8 cellular contexts compared by ENCODE assay signal in the genomic region with DNA sequence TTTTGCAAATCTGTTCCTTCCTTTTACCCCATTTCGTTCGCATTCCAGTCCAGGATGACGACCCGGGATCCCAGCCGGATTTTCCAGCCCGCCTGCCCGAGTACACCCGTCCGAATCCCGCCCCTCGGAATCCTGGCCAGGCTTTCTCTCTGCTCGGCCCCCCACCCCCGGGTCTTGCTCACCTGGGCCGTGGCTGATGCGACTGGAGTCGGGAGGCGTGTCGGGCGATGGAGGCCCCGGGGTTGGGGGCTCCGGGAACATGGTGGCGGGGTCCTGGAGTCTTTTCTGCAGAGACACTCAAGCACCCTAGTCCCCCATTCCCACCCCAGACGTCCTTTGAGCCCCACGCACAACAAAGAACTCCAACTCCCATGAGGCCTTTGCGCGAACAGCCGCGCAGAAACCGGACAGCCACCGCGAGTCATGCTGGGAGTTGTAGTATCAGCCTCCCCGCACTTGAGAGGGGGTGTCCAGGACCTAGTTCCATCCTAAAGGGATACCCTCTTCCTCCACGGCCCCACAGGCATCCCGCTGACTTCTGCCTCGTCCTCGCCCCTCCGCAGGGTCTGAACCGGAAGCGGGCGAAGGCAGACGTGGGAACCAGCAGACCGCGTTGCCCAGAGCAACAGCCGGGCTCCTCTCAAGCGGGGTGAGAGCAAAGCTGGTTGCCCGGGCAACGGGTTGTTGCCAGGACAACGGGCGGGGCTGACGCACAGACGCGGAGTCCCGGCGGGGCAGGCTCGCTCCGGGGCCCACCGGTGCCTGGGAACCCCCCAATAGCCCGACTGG. TPM values are rescaled to one million over a fixed set of nuclear protein-coding genes. Genes with fewer than 3 reads are reported as not detected.
DNase-seq lines count a peak whose midpoint lies in the region; ATAC-seq and TF ChIP-seq lines count a peak whose summit lies in the region.

No MANE protein-coding gene starts in this region.

- H3K4me1 Mint-ChIP-seq in activated CD4-positive, alpha-beta memory T cell treated with anti-CD3 and anti-CD28 coated beads for 36 hours (ENCODE audit: low read depth) = peaks cover 18% of the 10 kb centered on the region

- H3K79me1 ChIP-seq in mesenchymal stem cell (replicated peaks; ENCODE audit: low read length, poor library complexity, severe bottlenecking) = no peaks in the 10 kb centered on the region

- H3K4me2 ChIP-seq in mesenchymal stem cell (ENCODE audit: low read length, poor library complexity, severe bottlenecking) = peak overlapping the region; percentile 81

- no peaks in the 10 kb centered on the region for H3K9me3 ChIP-seq in mesenchymal stem cell (ENCODE audit: control insufficient read depth, low read length)

- intact Hi-C loops in activated CD4-positive, alpha-beta memory T cell treated with anti-CD3 and anti-CD28 coated beads for 36 hours (cut with micrococcal nuclease) = loop anchor here (10.0 kb wide), 1 partner anchor 76 kb away; the partner anchor contains the start of gene PPP6R1
- intact Hi-C loops in dorsolateral prefrontal cortex (cut with DNase I) = loop anchor here (1.0 to 5.0 kb wide), 2 partner anchors 37 to 38 kb away; no protein-coding TSS in a partner anchor

- POLR2A ChIA-PET in activated CD4-positive, alpha-beta memory T cell treated with anti-CD3 and anti-CD28 coated beads for 36 hours (lab: Charles Lee) = no interaction called here

- peak overlapping the region; percentile 51 for H3K4me3 Mint-ChIP-seq in activated CD4-positive, alpha-beta memory T cell treated with anti-CD3 and anti-CD28 coated beads for 36 hours

- H3K4me3 ChIP-seq in dorsolateral prefrontal cortex (peak overlapping the region; percentile 49 to 81 (median 68)), mesenchymal stem cell (ENCODE audit: insufficient read depth in 1 of 2, low read depth in 1 of 2, low read length in 2 of 2) (peak overlapping the region; percentile 41 to 68)

- H3K4me1 ChIP-seq in mesenchymal stem cell (ENCODE audit: control insufficient read depth, insufficient read depth, low read depth, low read length) = peaks cover 16% of the 10 kb centered on the region

- H3K36me3 Mint-ChIP-seq in activated CD4-positive, alpha-beta memory T cell treated with anti-CD3 and anti-CD28 coated beads for 36 hours = no peaks in the 10 kb centered on the region

- H4K91ac ChIP-seq in mesenchymal stem cell (ENCODE audit: low read length) = no peak overlapping the region

- H3K23ac ChIP-seq in mesenchymal stem cell (ENCODE audit: low read length in 2 of 2) = no peak overlapping the region

- H3K27me3 ChIP-seq in dorsolateral prefrontal cortex (peaks cover 0 to 60% (median 23%) of the 10 kb centered on the region in 45 donors), mesenchymal stem cell (ENCODE audit: control insufficient read depth in 1 of 2, insufficient read depth in 1 of 2, low read length in 2 of 2) (peaks cover 6 to 87% of the 10 kb centered on the region in 2 experiments)

- WGBS in mesenchymal stem cell = 6% methylated on average over 53 of the region's 58 CpGs

- no peak overlapping the region for H2BK12ac ChIP-seq in mesenchymal stem cell (ENCODE audit: low read length in 2 of 2)

- peaks cover 0 to 14% of the 10 kb centered on the region in 2 experiments for H3K36me3 ChIP-seq in mesenchymal stem cell (ENCODE audit: control insufficient read depth in 1 of 2, insufficient read depth in 2 of 2, low read depth in 1 of 2, low read length in 2 of 2)

- H3K27me3 Mint-ChIP-seq in activated CD4-positive, alpha-beta memory T cell treated with anti-CD3 and anti-CD28 coated beads for 36 hours = peaks cover 59% of the 10 kb centered on the region

- no peak overlapping the region for H2BK5ac ChIP-seq in mesenchymal stem cell (ENCODE audit: low read depth, low read length, poor library complexity, severe bottlenecking)

- no peak overlapping the region for H3K4ac ChIP-seq in mesenchymal stem cell (ENCODE audit: low read depth in 1 of 2, low read length in 2 of 2)

- CTCF ChIA-PET in activated CD4-positive, alpha-beta memory T cell treated with anti-CD3 and anti-CD28 coated beads for 36 hours (lab: Charles Lee) = interaction anchor here (0.9 kb wide), 1 partner anchor 289 kb away, joined by 3 read pairs; no protein-coding TSS in a partner anchor

- peak overlapping the region; percentile 60 for H3K9ac ChIP-seq in mesenchymal stem cell (ENCODE audit: low read length)

- no peak overlapping the region for H2BK120ac ChIP-seq in mesenchymal stem cell (ENCODE audit: low read depth, low read length)

- ATAC-seq in GM18868 (IDR thresholded peaks at IDR 0.05; ENCODE audit: unreplicated experiment) (peak; percentile 86), HG03196 (IDR thresholded peaks at IDR 0.05; ENCODE audit: unreplicated experiment) (peak; percentile 55)

- no peak overlapping the region for H2AK5ac ChIP-seq in mesenchymal stem cell (ENCODE audit: low read length, severe bottlenecking)

- H2BK15ac ChIP-seq in mesenchymal stem cell (ENCODE audit: low read depth, poor library complexity, severe bottlenecking) = no peak overlapping the region

- H3K9me3 Mint-ChIP-seq in activated CD4-positive, alpha-beta memory T cell treated with anti-CD3 and anti-CD28 coated beads for 36 hours = no peaks in the 10 kb centered on the region

- TF ChIP-seq CTCF in dorsolateral prefrontal cortex (IDR thresholded peaks at IDR 0.05 in 54 of 56, conservative IDR thresholded peaks at IDR 0.05 in 2 of 56; ENCODE audit: low read depth in 1 of 56, partially characterized antibody in 56 of 56) = no peak

- H3K27ac ChIP-seq in dorsolateral prefrontal cortex (peak overlapping the region in 51 of 59 donors; percentile 0 to 90 (median 66)), mesenchymal stem cell (ENCODE audit: low read length, poor library complexity, severe bottlenecking) (no peak overlapping the region)

- peak overlapping the region; percentile 68 for H2AFZ ChIP-seq in mesenchymal stem cell (ENCODE audit: low read depth, low read length)

- H3K27ac Mint-ChIP-seq in activated CD4-positive, alpha-beta memory T cell treated with anti-CD3 and anti-CD28 coated beads for 36 hours = no peak overlapping the region

- H4K8ac ChIP-seq in mesenchymal stem cell (ENCODE audit: low read length) = no peak overlapping the region

- DNase-seq in 8988T (peak; percentile 83), NCI-H524 treated with DMSO at 0.1 percent for 48 hours (lab: John Stamatoyannopoulos, UW) (peak; percentile 63), dorsolateral prefrontal cortex (peak; percentile 79 to 95 (median 90)), mesenchymal stem cell (peak; percentile 91)
- DNase-seq in activated CD4-positive, alpha-beta memory T cell treated with anti-CD3 and anti-CD28 coated beads for 36 hours = peak; percentile 92
- peak; percentile 83 for DNase-seq in stimulated activated CD8-positive, alpha-beta memory T cell treated with anti-CD3 and anti-CD28 coated beads, Interleukin-15, amount 100 ng/mL, for 1 hour (ENCODE audit: low read depth)

- H3K18ac ChIP-seq in mesenchymal stem cell (ENCODE audit: low read depth in 1 of 2, low read length in 2 of 2) = peak overlapping the region in 1 of 2 experiments; percentile 49

- no peak overlapping the region for H3K14ac ChIP-seq in mesenchymal stem cell (ENCODE audit: low read length in 2 of 2)

RNA-seq across cellular contexts. Expression of gene SYT5, which starts 1.1 kb away (rescaled TPM):
- total RNA-seq in activated CD4-positive, alpha-beta memory T cell treated with anti-CD3 and anti-CD28 coated beads for 36 hours = under 1 TPM in 1 of 2 experiments, not detected in 1; 0.22 TPM
- 100 to 1,000 TPM in 93 of 120 experiments, 10 to 100 TPM in 27; 42.8 to 232 (median 125) TPM for total RNA-seq in dorsolateral prefrontal cortex
- polyA plus RNA-seq in mesenchymal stem cell (2013, experiment 1 of 2) = 0.28 TPM
- 0.38 TPM for polyA plus RNA-seq in mesenchymal stem cell (2013, experiment 2 of 2)

RNA-seq across cellular contexts. Expression of gene DNAAF3, which starts 12.6 kb away (rescaled TPM):
- not detected for total RNA-seq in activated CD4-positive, alpha-beta memory T cell treated with anti-CD3 and anti-CD28 coated beads for 36 hours
- total RNA-seq in dorsolateral prefrontal cortex = 1 to 10 TPM in 38 of 120 experiments, under 1 TPM in 36, not detected in 46; 0.28 to 3.9 (median 1.0) TPM
- polyA plus RNA-seq in mesenchymal stem cell (2013, experiment 1 of 2) = 0.37 TPM
- 0.45 TPM for polyA plus RNA-seq in mesenchymal stem cell (2013, experiment 2 of 2)

RNA-seq across cellular contexts. Expression of gene TNNI3, which starts 21.4 kb away (rescaled TPM):
- not detected for total RNA-seq in activated CD4-positive, alpha-beta memory T cell treated with anti-CD3 and anti-CD28 coated beads for 36 hours
- total RNA-seq in dorsolateral prefrontal cortex = 1 to 10 TPM in 7 of 120 experiments, under 1 TPM in 5, not detected in 108; 0.73 to 2.4 (median 1.2) TPM
- 0.18 TPM for polyA plus RNA-seq in mesenchymal stem cell (2013, experiment 1 of 2)
- 0.18 TPM for polyA plus RNA-seq in mesenchymal stem cell (2013, experiment 2 of 2)

RNA-seq across cellular contexts. Expression of gene TNNT1, which starts 30.0 kb away (rescaled TPM):
- not detected for total RNA-seq in activated CD4-positive, alpha-beta memory T cell treated with anti-CD3 and anti-CD28 coated beads for 36 hours
- total RNA-seq in dorsolateral prefrontal cortex = 10 to 100 TPM in 68 of 120 experiments, 1 to 10 TPM in 52; 1.3 to 45.0 (median 10.7) TPM
- 1.2 TPM for polyA plus RNA-seq in mesenchymal stem cell (2013, experiment 1 of 2)
- polyA plus RNA-seq in mesenchymal stem cell (2013, experiment 2 of 2) = 0.99 TPM

RNA-seq across cellular contexts. Expression of gene PTPRH, which starts 30.3 kb away (rescaled TPM):
- total RNA-seq in activated CD4-positive, alpha-beta memory T cell treated with anti-CD3 and anti-CD28 coated beads for 36 hours = not detected
- total RNA-seq in dorsolateral prefrontal cortex = 10 to 100 TPM in 11 of 120 experiments, 1 to 10 TPM in 104, under 1 TPM in 5; 0.24 to 24.0 (median 4.8) TPM
- 1.1 TPM for polyA plus RNA-seq in mesenchymal stem cell (2013, experiment 1 of 2)
- polyA plus RNA-seq in mesenchymal stem cell (2013, experiment 2 of 2) = 1.0 TPM

Comparison
In these comparisons a context has a peak if more than half of its experiments do, and no peak if none do; other contexts are left out.
1. RNA of gene SYT5, which starts 1.1 kb away (total RNA-seq): 42.8 to 232 TPM in dorsolateral prefrontal cortex; 0.22 TPM in activated CD4-positive, alpha-beta memory T cell treated with anti-CD3 and anti-CD28 coated beads for 36 hours; every median in the first group is over 10 times any median in the second.
2. Peak in every context shown above with its lines, with median percentiles within 50 percentile points of each other: DNase-seq.